In the genomic region with DNA sequence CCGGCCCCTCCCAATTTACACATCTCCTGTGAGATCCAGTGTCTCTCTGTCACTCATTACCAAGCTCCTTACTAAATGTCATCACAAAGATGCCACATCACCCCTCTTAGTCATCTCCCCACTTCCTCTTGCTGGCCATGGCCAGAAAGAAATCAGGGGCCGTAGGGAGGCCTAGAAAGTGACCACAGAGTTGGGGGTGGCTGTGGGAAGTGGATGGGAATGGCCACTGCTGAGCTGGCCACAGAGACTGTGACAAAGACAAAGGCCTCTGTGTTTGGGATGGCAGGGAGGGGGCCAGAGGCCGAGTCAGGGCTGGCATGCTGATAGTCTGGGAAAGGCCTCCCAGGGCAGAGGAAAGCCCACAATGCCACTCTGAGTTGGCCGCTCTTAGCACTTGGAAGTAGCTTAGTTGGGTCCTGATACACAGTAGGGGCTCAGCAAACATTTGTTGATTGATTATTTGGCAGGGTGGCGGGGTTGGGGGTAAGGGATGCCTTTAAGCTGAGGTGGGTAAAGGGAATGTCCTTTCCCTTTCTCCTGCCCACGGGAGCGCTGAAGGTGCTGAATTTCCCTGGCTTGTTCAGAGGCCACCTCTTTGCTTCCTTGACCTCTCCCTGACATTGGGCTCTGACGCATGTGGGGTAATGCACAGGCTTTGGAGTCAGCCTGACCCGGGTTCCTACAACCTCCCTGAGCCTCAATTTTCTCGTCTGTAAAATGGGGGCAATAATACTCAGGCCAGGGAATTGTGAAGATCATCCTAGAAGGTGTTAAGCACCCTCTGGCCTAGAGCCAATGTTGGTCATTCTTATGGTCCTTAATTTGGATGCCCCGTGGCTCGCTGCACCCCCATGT, we compare ENCODE assay signal across 1 cellular context.
TF ChIP-seq lines count a peak whose summit lies in the region.

No MANE protein-coding gene starts in this region.

TF ChIP-seq in HEK293, 187 proteins besides CTCF, POLR2A, EP300 and RAD21 (continued from another document):
- TF ChIP-seq, protein P1, sequence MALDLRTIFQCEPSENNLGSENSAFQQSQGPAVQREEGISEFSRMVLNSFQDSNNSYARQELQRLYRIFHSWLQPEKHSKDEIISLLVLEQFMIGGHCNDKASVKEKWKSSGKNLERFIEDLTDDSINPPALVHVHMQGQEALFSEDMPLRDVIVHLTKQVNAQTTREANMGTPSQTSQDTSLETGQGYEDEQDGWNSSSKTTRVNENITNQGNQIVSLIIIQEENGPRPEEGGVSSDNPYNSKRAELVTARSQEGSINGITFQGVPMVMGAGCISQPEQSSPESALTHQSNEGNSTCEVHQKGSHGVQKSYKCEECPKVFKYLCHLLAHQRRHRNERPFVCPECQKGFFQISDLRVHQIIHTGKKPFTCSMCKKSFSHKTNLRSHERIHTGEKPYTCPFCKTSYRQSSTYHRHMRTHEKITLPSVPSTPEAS (tag by site-specific recombination; IDR thresholded peaks at IDR 0.05), result no peak
- no peak for TF ChIP-seq SP3 (tag by site-specific recombination; IDR thresholded peaks at IDR 0.05)
- TF ChIP-seq, protein P2, sequence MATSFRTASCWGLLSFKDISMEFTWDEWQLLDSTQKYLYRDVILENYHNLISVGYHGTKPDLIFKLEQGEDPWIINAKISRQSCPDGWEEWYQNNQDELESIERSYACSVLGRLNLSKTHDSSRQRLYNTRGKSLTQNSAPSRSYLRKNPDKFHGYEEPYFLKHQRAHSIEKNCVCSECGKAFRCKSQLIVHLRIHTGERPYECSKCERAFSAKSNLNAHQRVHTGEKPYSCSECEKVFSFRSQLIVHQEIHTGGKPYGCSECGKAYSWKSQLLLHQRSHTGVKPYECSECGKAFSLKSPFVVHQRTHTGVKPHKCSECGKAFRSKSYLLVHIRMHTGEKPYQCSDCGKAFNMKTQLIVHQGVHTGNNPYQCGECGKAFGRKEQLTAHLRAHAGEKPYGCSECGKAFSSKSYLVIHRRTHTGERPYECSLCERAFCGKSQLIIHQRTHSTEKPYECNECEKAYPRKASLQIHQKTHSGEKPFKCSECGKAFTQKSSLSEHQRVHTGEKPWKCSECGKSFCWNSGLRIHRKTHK (tag by site-specific recombination; IDR thresholded peaks at IDR 0.05), result no peak
- TF ChIP-seq ZNF157 (tag by site-specific recombination; IDR thresholded peaks at IDR 0.05), result no peak
- TF ChIP-seq, protein P3, sequence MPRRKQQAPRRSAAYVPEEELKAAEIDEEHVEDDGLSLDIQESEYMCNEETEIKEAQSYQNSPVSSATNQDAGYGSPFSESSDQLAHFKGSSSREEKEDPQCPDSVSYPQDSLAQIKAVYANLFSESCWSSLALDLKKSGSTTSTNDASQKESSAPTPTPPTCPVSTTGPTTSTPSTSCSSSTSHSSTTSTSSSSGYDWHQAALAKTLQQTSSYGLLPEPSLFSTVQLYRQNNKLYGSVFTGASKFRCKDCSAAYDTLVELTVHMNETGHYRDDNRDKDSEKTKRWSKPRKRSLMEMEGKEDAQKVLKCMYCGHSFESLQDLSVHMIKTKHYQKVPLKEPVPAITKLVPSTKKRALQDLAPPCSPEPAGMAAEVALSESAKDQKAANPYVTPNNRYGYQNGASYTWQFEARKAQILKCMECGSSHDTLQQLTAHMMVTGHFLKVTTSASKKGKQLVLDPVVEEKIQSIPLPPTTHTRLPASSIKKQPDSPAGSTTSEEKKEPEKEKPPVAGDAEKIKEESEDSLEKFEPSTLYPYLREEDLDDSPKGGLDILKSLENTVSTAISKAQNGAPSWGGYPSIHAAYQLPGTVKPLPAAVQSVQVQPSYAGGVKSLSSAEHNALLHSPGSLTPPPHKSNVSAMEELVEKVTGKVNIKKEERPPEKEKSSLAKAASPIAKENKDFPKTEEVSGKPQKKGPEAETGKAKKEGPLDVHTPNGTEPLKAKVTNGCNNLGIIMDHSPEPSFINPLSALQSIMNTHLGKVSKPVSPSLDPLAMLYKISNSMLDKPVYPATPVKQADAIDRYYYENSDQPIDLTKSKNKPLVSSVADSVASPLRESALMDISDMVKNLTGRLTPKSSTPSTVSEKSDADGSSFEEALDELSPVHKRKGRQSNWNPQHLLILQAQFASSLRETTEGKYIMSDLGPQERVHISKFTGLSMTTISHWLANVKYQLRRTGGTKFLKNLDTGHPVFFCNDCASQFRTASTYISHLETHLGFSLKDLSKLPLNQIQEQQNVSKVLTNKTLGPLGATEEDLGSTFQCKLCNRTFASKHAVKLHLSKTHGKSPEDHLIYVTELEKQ (tag by site-specific recombination; IDR thresholded peaks at IDR 0.05; ENCODE audit: borderline replicate concordance), result no peak
- no peak for TF ChIP-seq REPIN1 (tag by site-specific recombination; IDR thresholded peaks at IDR 0.05; ENCODE audit: low read depth)
- TF ChIP-seq KLF9 (tag by site-specific recombination; IDR thresholded peaks at IDR 0.05; ENCODE audit: low read depth), result no peak
- TF ChIP-seq, protein P4, sequence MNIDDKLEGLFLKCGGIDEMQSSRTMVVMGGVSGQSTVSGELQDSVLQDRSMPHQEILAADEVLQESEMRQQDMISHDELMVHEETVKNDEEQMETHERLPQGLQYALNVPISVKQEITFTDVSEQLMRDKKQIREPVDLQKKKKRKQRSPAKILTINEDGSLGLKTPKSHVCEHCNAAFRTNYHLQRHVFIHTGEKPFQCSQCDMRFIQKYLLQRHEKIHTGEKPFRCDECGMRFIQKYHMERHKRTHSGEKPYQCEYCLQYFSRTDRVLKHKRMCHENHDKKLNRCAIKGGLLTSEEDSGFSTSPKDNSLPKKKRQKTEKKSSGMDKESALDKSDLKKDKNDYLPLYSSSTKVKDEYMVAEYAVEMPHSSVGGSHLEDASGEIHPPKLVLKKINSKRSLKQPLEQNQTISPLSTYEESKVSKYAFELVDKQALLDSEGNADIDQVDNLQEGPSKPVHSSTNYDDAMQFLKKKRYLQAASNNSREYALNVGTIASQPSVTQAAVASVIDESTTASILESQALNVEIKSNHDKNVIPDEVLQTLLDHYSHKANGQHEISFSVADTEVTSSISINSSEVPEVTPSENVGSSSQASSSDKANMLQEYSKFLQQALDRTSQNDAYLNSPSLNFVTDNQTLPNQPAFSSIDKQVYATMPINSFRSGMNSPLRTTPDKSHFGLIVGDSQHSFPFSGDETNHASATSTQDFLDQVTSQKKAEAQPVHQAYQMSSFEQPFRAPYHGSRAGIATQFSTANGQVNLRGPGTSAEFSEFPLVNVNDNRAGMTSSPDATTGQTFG (tag by site-specific recombination; IDR thresholded peaks at IDR 0.05; ENCODE audit: borderline replicate concordance), result no peak
- no peak for TF ChIP-seq ZNF791 (tag by site-specific recombination; IDR thresholded peaks at IDR 0.05)
- TF ChIP-seq, protein P5, sequence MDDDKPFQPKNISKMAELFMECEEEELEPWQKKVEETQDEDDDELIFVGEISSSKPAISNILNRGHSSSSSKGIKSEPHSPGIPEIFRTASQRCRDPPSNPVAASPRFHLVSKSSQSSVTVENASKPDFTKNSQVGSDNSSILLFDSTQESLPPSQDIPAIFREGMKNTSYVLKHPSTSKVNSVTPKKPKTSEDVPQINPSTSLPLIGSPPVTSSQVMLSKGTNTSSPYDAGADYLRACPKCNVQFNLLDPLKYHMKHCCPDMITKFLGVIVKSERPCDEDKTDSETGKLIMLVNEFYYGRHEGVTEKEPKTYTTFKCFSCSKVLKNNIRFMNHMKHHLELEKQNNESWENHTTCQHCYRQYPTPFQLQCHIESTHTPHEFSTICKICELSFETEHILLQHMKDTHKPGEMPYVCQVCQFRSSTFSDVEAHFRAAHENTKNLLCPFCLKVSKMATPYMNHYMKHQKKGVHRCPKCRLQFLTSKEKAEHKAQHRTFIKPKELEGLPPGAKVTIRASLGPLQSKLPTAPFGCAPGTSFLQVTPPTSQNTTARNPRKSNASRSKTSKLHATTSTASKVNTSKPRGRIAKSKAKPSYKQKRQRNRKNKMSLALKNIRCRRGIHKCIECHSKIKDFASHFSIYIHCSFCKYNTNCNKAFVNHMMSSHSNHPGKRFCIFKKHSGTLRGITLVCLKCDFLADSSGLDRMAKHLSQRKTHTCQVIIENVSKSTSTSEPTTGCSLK (tag by site-specific recombination; IDR thresholded peaks at IDR 0.05), result no peak
